Comparison of ENCODE assay signal across 27 cellular contexts in genomic region chr3:175329373-175329772, GRCh38.
"Had no signal": no experiment of that assay in that cellular context is flagged by ENCODE, and none has a peak within 500 bp of the region (broad histone marks: within the 10 kb centered on the region; RNA-seq: fewer than 3 reads in every experiment).

No MANE protein-coding gene starts in this region.

- H3K36me3 ChIP-seq: lower lobe of right lung, neural progenitor cell, neutrophil, pancreas, prostate gland, suprapubic skin, thoracic aorta, tibial artery, upper lobe of right lung had no signal

- H3K9ac ChIP-seq: neural progenitor cell had no signal

- ATAC-seq: left cardiac atrium; left lobe of liver; left ventricle myocardium superior; lower lobe of right lung; naive thymus-derived CD8-positive, alpha-beta T cell; pancreas; right cardiac atrium; sciatic nerve; stimulated activated effector memory CD8-positive, alpha-beta T cell treated with anti-CD3 and anti-CD28 coated beads, Interleukin-12 subunit alpha, Interleukin-12 subunit beta, amount 100 ng/mL, for 72 hours; upper lobe of right lung had no signal

- H3K4me3 ChIP-seq: lower lobe of right lung, neural progenitor cell, pancreas, prostate gland, skin epidermis, suprapubic skin, thoracic aorta, tibial artery, upper lobe of right lung had no signal

- H2AFZ ChIP-seq: neural progenitor cell had no signal

- DNase-seq: hippocampal formation; kidney glomerular epithelial cell; left cardiac atrium; left ventricle myocardium superior; lower lobe of right lung; mammary epithelial cell; mesenchymal stem cell; naive thymus-derived CD8-positive, alpha-beta T cell; occipital lobe; pancreas; posterior cingulate gyrus; retina; right cardiac atrium; stimulated activated CD4-positive, alpha-beta T cell treated with anti-CD3 and anti-CD28 coated beads, Interleukin-4, amount 100 ng/mL, for 24 hours; stimulated activated naive CD4-positive, alpha-beta T cell; tibial artery; trophoblast cell; upper lobe of right lung had no signal

- H3K27ac ChIP-seq: lower lobe of right lung, neural progenitor cell, neutrophil, pancreas, prostate gland, skin epidermis, suprapubic skin, thoracic aorta, tibial artery, upper lobe of right lung had no signal

- H3K27me3 ChIP-seq: neural progenitor cell, neutrophil, pancreas, suprapubic skin, tibial artery, upper lobe of right lung had no signal

- H3K4me1 ChIP-seq: lower lobe of right lung, neural progenitor cell, pancreas, prostate gland, suprapubic skin, upper lobe of right lung had no signal

- H3K9me3 ChIP-seq: lower lobe of right lung, neutrophil, pancreas, prostate gland, suprapubic skin, thoracic aorta, tibial artery, upper lobe of right lung had no signal

- H3K4me2 ChIP-seq: neural progenitor cell had no signal
